Comparison of ENCODE assay signal across 18 cellular contexts in genomic region chr11:27150098-27150497, GRCh38.
DNase-seq lines count a peak whose midpoint lies in the region; ATAC-seq, FAIRE-seq and TF ChIP-seq lines count a peak whose summit lies in the region.
"Had no signal": no experiment of that assay in that cellular context is flagged by ENCODE, and none has a peak within 500 bp of the region (broad histone marks: within the 10 kb centered on the region; RNA-seq: fewer than 3 reads in every experiment).

No MANE protein-coding gene starts in this region.

- no peak overlapping the region for H3K14ac ChIP-seq in mesenchymal stem cell (ENCODE audit: low read length in 2 of 2)

- H3K27ac Mint-ChIP-seq in GM23338: no peak overlapping the region
- H3K27ac Mint-ChIP-seq in WTC11: no peak overlapping the region
- H3K27ac Mint-ChIP-seq in activated T-cell treated with anti-CD3 and anti-CD28 coated beads, Interleukin-2, amount 50 U/mL, for 24 hours: no peak overlapping the region
- H3K27ac Mint-ChIP-seq: CD14-positive monocyte; CD4-positive, alpha-beta memory T cell had no signal

- 95% methylated on average over 2 of the region's 2 CpGs for WGBS in mesenchymal stem cell

- H3K9me3 ChIP-seq in mesenchymal stem cell (ENCODE audit: control insufficient read depth, low read length): no peaks in the 10 kb centered on the region
- H3K9me3 ChIP-seq: BLaER1 had no signal

- no peak overlapping the region for H4K91ac ChIP-seq in mesenchymal stem cell (ENCODE audit: low read length)

- H3K79me1 ChIP-seq in mesenchymal stem cell (replicated peaks; ENCODE audit: low read length, poor library complexity, severe bottlenecking): no peaks in the 10 kb centered on the region

- H2AK5ac ChIP-seq in mesenchymal stem cell (ENCODE audit: low read length, severe bottlenecking): no peak overlapping the region

- H2BK15ac ChIP-seq in mesenchymal stem cell (ENCODE audit: low read depth, poor library complexity, severe bottlenecking): no peak overlapping the region

- H3K9me2 ChIP-seq in GM23338 (ENCODE audit: insufficient read depth): peaks cover 17% of the 10 kb centered on the region; the same call in 1 of the 2 replicates

- CTCF ChIA-PET in WTC11 (lab: Charles Lee): no interaction called here

- peak overlapping the region; percentile 49 for H2BK5ac ChIP-seq in mesenchymal stem cell (ENCODE audit: low read depth, low read length, poor library complexity, severe bottlenecking)

- no peaks in the 10 kb centered on the region for H4K20me1 ChIP-seq in GM23338 (replicated peaks; ENCODE audit: insufficient read depth)
- H4K20me1 ChIP-seq: BLaER1 had no signal

- no peak overlapping the region for H3K18ac ChIP-seq in mesenchymal stem cell (ENCODE audit: low read depth in 1 of 2, low read length in 2 of 2)

- H3K27ac ChIP-seq in GM23338 (ENCODE audit: low read depth) (no peak overlapping the region), mesenchymal stem cell (ENCODE audit: low read length, poor library complexity, severe bottlenecking) (no peak overlapping the region)
- H3K27ac ChIP-seq: BLaER1, GM23248 had no signal

- POLR2A ChIA-PET in WTC11 (lab: Charles Lee): no interaction called here

- no peaks in the 10 kb centered on the region for H3K79me2 ChIP-seq in GM23338 (replicated peaks; ENCODE audit: insufficient read depth)

- H2AFZ ChIP-seq in GM23338: no peak overlapping the region
- no peak overlapping the region for H2AFZ ChIP-seq in mesenchymal stem cell (ENCODE audit: low read depth, low read length)
- H2AFZ ChIP-seq: GM23248 had no signal

- FAIRE-seq in GM19239 (lab: Jason Lieb, UNC): no peak
- FAIRE-seq: K562 had no signal

- H3K9ac ChIP-seq in mesenchymal stem cell (ENCODE audit: low read length): no peak overlapping the region
- H3K9ac ChIP-seq: BLaER1, GM23248 had no signal

- H3K4ac ChIP-seq in mesenchymal stem cell (ENCODE audit: low read depth in 1 of 2, low read length in 2 of 2): no peak overlapping the region

- ATAC-seq in GM23338: no peak
- peak; percentile 88 for ATAC-seq in WTC11
- no peak for ATAC-seq in GM21447 (IDR thresholded peaks at IDR 0.05; ENCODE audit: unreplicated experiment)
- no peak for ATAC-seq in GM18505 (IDR thresholded peaks at IDR 0.05; ENCODE audit: unreplicated experiment)
- ATAC-seq: K562 had no signal

- H2BK12ac ChIP-seq in mesenchymal stem cell (ENCODE audit: low read length in 2 of 2): no peak overlapping the region

- H3K36me3 ChIP-seq in GM23338 (ENCODE audit: insufficient read depth): no peaks in the 10 kb centered on the region
- no peaks in the 10 kb centered on the region for H3K36me3 ChIP-seq in mesenchymal stem cell (ENCODE audit: control insufficient read depth in 1 of 2, insufficient read depth in 2 of 2, low read depth in 1 of 2, low read length in 2 of 2)
- H3K36me3 ChIP-seq: BLaER1 had no signal

- no peak overlapping the region for H2BK120ac ChIP-seq in mesenchymal stem cell (ENCODE audit: low read depth, low read length)

- no peaks in the 10 kb centered on the region for H3K27me3 ChIP-seq in GM23338 (ENCODE audit: insufficient read depth)
- peaks cover 0 to 4% of the 10 kb centered on the region in 2 experiments for H3K27me3 ChIP-seq in mesenchymal stem cell (ENCODE audit: control insufficient read depth in 1 of 2, insufficient read depth in 1 of 2, low read length in 2 of 2)
- H3K27me3 ChIP-seq: BLaER1 had no signal

- H3K4me3 ChIP-seq in GM23338 (no peak overlapping the region), mesenchymal stem cell (ENCODE audit: insufficient read depth in 1 of 2, low read depth in 1 of 2, low read length in 2 of 2) (no peak overlapping the region)
- H3K4me3 ChIP-seq: BLaER1, GM23248, K562 had no signal

- no peak for TF ChIP-seq POLR2A in GM18505 (IDR thresholded peaks at IDR 0.05; ENCODE audit: borderline replicate concordance, extremely low read depth, insufficient read depth, insufficient read length)

- H3K27me3 Mint-ChIP-seq in GM23338 (ENCODE audit: insufficient read depth, low read depth, poor library complexity): peaks cover 2% of the 10 kb centered on the region
- no peaks in the 10 kb centered on the region for H3K27me3 Mint-ChIP-seq in WTC11 (ENCODE audit: low read depth)
- no peaks in the 10 kb centered on the region for H3K27me3 Mint-ChIP-seq in activated T-cell treated with anti-CD3 and anti-CD28 coated beads, Interleukin-2, amount 50 U/mL, for 24 hours
- H3K27me3 Mint-ChIP-seq: CD4-positive, alpha-beta memory T cell had no signal

- no peak overlapping the region for H4K8ac ChIP-seq in mesenchymal stem cell (ENCODE audit: low read length)

- no peak for TF ChIP-seq CTCF in GM23338 (conservative IDR thresholded peaks at IDR 0.05; ENCODE audit: low read depth in 2 of 2)
- TF ChIP-seq CTCF in WTC11 (IDR thresholded peaks at IDR 0.05): no peak

- DNase-seq in GM23338 (ENCODE audit: low spot score): peak; percentile 33
- DNase-seq in WTC11 (ENCODE audit: low spot score): peak; percentile 20
- no peak for DNase-seq in mesenchymal stem cell
- no peak for DNase-seq in GM19239 (ENCODE audit: insufficient read length, low spot score)
- no peak for DNase-seq in activated T-cell treated with anti-CD3 and anti-CD28 coated beads, Interleukin-2, amount 50 U/mL, for 24 hours
- DNase-seq: 8988T; CD4-positive, alpha-beta memory T cell; DMS153; DMS79; GF-D8; GM23248; H7; IMR-90 had no signal

- H3K36me3 Mint-ChIP-seq in GM23338 (ENCODE audit: low read depth) (no peaks in the 10 kb centered on the region), WTC11 (no peaks in the 10 kb centered on the region)
- no peaks in the 10 kb centered on the region for H3K36me3 Mint-ChIP-seq in activated T-cell treated with anti-CD3 and anti-CD28 coated beads, Interleukin-2, amount 50 U/mL, for 24 hours (ENCODE audit: low read depth)
- H3K36me3 Mint-ChIP-seq: CD14-positive monocyte; CD4-positive, alpha-beta memory T cell had no signal

- H3K23ac ChIP-seq in mesenchymal stem cell (ENCODE audit: low read length in 2 of 2): no peak overlapping the region

- H3K9me3 Mint-ChIP-seq in GM23338 (no peaks in the 10 kb centered on the region), WTC11 (no peaks in the 10 kb centered on the region)
- no peaks in the 10 kb centered on the region for H3K9me3 Mint-ChIP-seq in activated T-cell treated with anti-CD3 and anti-CD28 coated beads, Interleukin-2, amount 50 U/mL, for 24 hours
- H3K9me3 Mint-ChIP-seq: CD14-positive monocyte; CD4-positive, alpha-beta memory T cell had no signal

- H3K4me3 Mint-ChIP-seq in GM23338: no peak overlapping the region
- no peak overlapping the region for H3K4me3 Mint-ChIP-seq in WTC11
- H3K4me3 Mint-ChIP-seq in activated T-cell treated with anti-CD3 and anti-CD28 coated beads, Interleukin-2, amount 50 U/mL, for 24 hours: no peak overlapping the region
- H3K4me3 Mint-ChIP-seq: CD14-positive monocyte; CD4-positive, alpha-beta memory T cell had no signal

- H3K4me2 ChIP-seq in GM23338 (no peak overlapping the region), mesenchymal stem cell (ENCODE audit: low read length, poor library complexity, severe bottlenecking) (no peak overlapping the region)
- H3K4me2 ChIP-seq: BLaER1 had no signal

- H3K4me1 Mint-ChIP-seq in GM23338 (no peaks in the 10 kb centered on the region), WTC11 (peaks cover 13% of the 10 kb centered on the region)
- no peaks in the 10 kb centered on the region for H3K4me1 Mint-ChIP-seq in activated T-cell treated with anti-CD3 and anti-CD28 coated beads, Interleukin-2, amount 50 U/mL, for 24 hours (ENCODE audit: low read depth)
- H3K4me1 Mint-ChIP-seq: CD14-positive monocyte; CD4-positive, alpha-beta memory T cell had no signal

- H3K4me1 ChIP-seq in GM23338 (ENCODE audit: insufficient read depth): peaks cover 8% of the 10 kb centered on the region; the same call in 1 of the 2 replicates
- peaks cover 2% of the 10 kb centered on the region for H3K4me1 ChIP-seq in mesenchymal stem cell (ENCODE audit: control insufficient read depth, insufficient read depth, low read depth, low read length)
- H3K4me1 ChIP-seq: BLaER1 had no signal

- no peaks in the 10 kb centered on the region for H3F3A ChIP-seq in GM23338 (replicated peaks; ENCODE audit: low read depth)

TF ChIP-seq in GM23338, 12 proteins besides CTCF, POLR2A, EP300 and RAD21:
- TF ChIP-seq STAT1 (IDR thresholded peaks at IDR 0.05; ENCODE audit: unreplicated experiment) (no peak), JUNB (IDR thresholded peaks at IDR 0.05; ENCODE audit: unreplicated experiment) (no peak), ETS1 (IDR thresholded peaks at IDR 0.05) (no peak), CREB1 (CRISPR knock-in tag; IDR thresholded peaks at IDR 0.05; ENCODE audit: low read depth) (no peak), NANOG (IDR thresholded peaks at IDR 0.05; ENCODE audit: borderline replicate concordance) (no peak)

TF ChIP-seq in WTC11, 78 proteins besides CTCF, POLR2A, EP300 and RAD21 (continues in another document):
- no peak for TF ChIP-seq E2F5 (CRISPR knock-in tag; IDR thresholded peaks at IDR 0.05)
- no peak for TF ChIP-seq NFYB (CRISPR knock-in tag; conservative IDR thresholded peaks at IDR 0.05; ENCODE audit: low read depth)
- TF ChIP-seq FOXJ3 (CRISPR knock-in tag; IDR thresholded peaks at IDR 0.05; ENCODE audit: borderline replicate concordance): no peak

Comparison
In these comparisons a context has a peak if more than half of its experiments do, and no peak if none do; other contexts are left out.
1. DNase-seq: peak in GM23338 (single experiment) and WTC11 (single experiment); none in mesenchymal stem cell (single experiment), GM19239 (single experiment) and activated T-cell treated with anti-CD3 and anti-CD28 coated beads, Interleukin-2, amount 50 U/mL, for 24 hours (single experiment).